ENCODE assay signal across 10 cellular contexts in the genomic region with DNA sequence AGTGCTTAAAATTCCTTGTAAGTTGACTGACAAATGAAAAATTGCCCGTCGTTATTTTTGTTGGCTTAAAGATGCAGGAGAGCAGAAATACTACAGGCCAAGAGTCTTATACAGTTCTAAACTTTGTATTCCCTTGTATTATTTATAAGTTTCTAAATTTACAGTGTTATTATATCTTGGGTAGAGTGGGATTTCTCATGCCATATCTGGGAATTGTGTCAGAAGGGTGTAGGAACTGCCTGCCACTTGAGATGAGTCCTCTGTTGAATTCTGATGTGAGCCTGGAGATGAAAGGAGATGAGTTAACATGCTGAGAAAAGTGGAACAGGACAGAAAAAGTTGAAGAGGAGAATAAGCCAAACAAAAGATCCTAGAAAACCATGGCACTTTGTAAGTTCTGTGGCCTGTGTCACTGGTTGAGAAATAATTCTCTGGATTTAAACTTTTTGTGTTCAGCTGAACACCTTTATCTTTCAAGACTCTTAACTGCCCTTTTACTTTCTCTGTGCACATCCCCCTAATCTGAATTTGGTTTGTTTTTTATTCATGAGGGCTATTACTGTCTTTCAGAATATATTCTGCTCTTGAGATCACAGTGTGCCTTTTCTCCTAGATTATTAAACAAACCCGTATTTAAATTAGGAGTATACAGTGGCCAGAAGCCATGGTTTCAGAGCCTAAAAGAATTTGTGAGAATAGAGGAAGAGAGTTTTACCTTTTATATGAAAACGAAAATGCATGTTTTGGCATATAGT. TPM values are rescaled to one million over a fixed set of nuclear protein-coding genes. Genes with fewer than 3 reads are reported as not detected.
DNase-seq lines count a peak whose midpoint lies in the region; ATAC-seq, FAIRE-seq and TF ChIP-seq lines count a peak whose summit lies in the region.
"Had no signal": no experiment of that assay in that cellular context is flagged by ENCODE, and none has a peak within 500 bp of the region (broad histone marks: within the 10 kb centered on the region; RNA-seq: fewer than 3 reads in every experiment).

No MANE protein-coding gene starts in this region.

- FAIRE-seq in bronchial epithelial cell (lab: Jason Lieb, UNC), result no peak

- TSS peak; percentile 35 for BruUV-seq in A673 (replicated peaks; lab: Mats Ljungman, UMichigan)

- intact Hi-C loops in A673 (cut with micrococcal nuclease; ENCODE audit: unreplicated experiment), result loop anchor here (10.0 kb wide), 1 partner anchor 320 kb away; no protein-coding TSS in a partner anchor

- TF ChIP-seq CTCF in A673 (conservative IDR thresholded peaks at IDR 0.05; ENCODE audit: low read depth, low read length) (no peak), bronchial epithelial cell (IDR thresholded peaks at IDR 0.05; ENCODE audit: insufficient read depth, low read length, severe bottlenecking) (no peak)

- ATAC-seq in HG02642 (IDR thresholded peaks at IDR 0.05; ENCODE audit: poor library complexity, unreplicated experiment), result no peak
- ATAC-seq: activated CD8-positive, alpha-beta memory T cell treated with anti-CD3 and anti-CD28 coated beads, Interleukin-2, amount 10 ng/mL, durations not matched to agents 7 days and 5 days had no signal

- DNase-seq in A673 (ENCODE audit: low spot score) (peak; percentile 11), bronchial epithelial cell (ENCODE audit: low read depth) (peak; percentile 17), germinal center (ENCODE audit: low spot score) (no peak), inferior parietal cortex (ENCODE audit: extremely low spot score) (no peak), anterior cingulate cortex (lab: John Stamatoyannopoulos, UW) (no peak)
- DNase-seq: activated CD8-positive, alpha-beta memory T cell treated with anti-CD3 and anti-CD28 coated beads, Interleukin-2, amount 10 ng/mL, durations not matched to agents 7 days and 5 days; DMS 273 treated with DMSO at 0.1 percent for 48 hours had no signal

- CTCF ChIA-PET in A673 (lab: Charles Lee), result no interaction called here

- H3K27me3 ChIP-seq in A673 (replicated peaks; ENCODE audit: insufficient read depth, low read depth, low read length, poor library complexity) (no peaks in the 10 kb centered on the region), HUES48 (ENCODE audit: control insufficient read depth, insufficient read depth, low read length) (no peaks in the 10 kb centered on the region), bronchial epithelial cell (ENCODE audit: control insufficient read depth, insufficient read depth, low read length) (no peaks in the 10 kb centered on the region)

- WGBS in mesodermal cell (ENCODE audit: insufficient coverage in 2 of 2), 2 experiments, result 17 to 63% methylated on average over 1 to 3 of the region's 4 CpGs

- H3K9ac ChIP-seq in HUES48 (ENCODE audit: low read depth, low read length), result peak overlapping the region; percentile 82

- POLR2A ChIA-PET in A673 (lab: Charles Lee; ENCODE audit: low non-redundant PET), result no interaction called here

- H3K36me3 ChIP-seq in A673 (ENCODE audit: insufficient read depth, low read length, poor library complexity, severe bottlenecking), result peaks cover 11% of the 10 kb centered on the region
- peaks cover 26% of the 10 kb centered on the region for H3K36me3 ChIP-seq in HUES48 (ENCODE audit: control insufficient read depth, insufficient read depth, low read length)
- no peaks in the 10 kb centered on the region for H3K36me3 ChIP-seq in bronchial epithelial cell (ENCODE audit: control insufficient read depth, insufficient read depth, low read length)
- H3K36me3 ChIP-seq in mesodermal cell (ENCODE audit: control insufficient read depth, insufficient read depth, low read length), result peaks cover 35% of the 10 kb centered on the region

- H3K9me3 ChIP-seq in A673 (ENCODE audit: low read depth, low read length, poor library complexity, severe bottlenecking) (no peaks in the 10 kb centered on the region), HUES48 (ENCODE audit: control insufficient read depth, insufficient read depth, low read length) (no peaks in the 10 kb centered on the region), mesodermal cell (ENCODE audit: control insufficient read depth, low read length) (no peaks in the 10 kb centered on the region)

- H3K4me3 ChIP-seq in A673 (ENCODE audit: low read depth, low read length, poor library complexity, severe bottlenecking), result peak overlapping the region; percentile 91
- peak overlapping the region; percentile 88 for H3K4me3 ChIP-seq in HUES48 (ENCODE audit: low read depth, low read length)
- peak overlapping the region; percentile 74 for H3K4me3 ChIP-seq in bronchial epithelial cell (ENCODE audit: low read depth, low read length)
- peak overlapping the region; percentile 88 for H3K4me3 ChIP-seq in mesodermal cell (ENCODE audit: extremely low read depth, insufficient read depth, low read length, poor library complexity, severe bottlenecking)

- H3K4me1 ChIP-seq in A673 (ENCODE audit: insufficient read depth, low read length, poor library complexity, severe bottlenecking), result peaks cover 17% of the 10 kb centered on the region
- H3K4me1 ChIP-seq in HUES48 (ENCODE audit: control insufficient read depth, insufficient read depth, low read length), result peaks cover 47% of the 10 kb centered on the region
- peaks cover 11% of the 10 kb centered on the region for H3K4me1 ChIP-seq in mesodermal cell (ENCODE audit: control insufficient read depth, insufficient read depth, low read length, poor library complexity, severe bottlenecking)

- H3K27ac ChIP-seq in A673 (ENCODE audit: low read depth, low read length, poor library complexity, severe bottlenecking), result no peak overlapping the region
- no peak overlapping the region for H3K27ac ChIP-seq in HUES48 (ENCODE audit: low read depth, low read length)
- no peak overlapping the region for H3K27ac ChIP-seq in mesodermal cell (ENCODE audit: low read depth, low read length, severe bottlenecking)

RNA-seq across cellular contexts. Expression of a gene that starts 1.5 kb away (rescaled TPM):
- total RNA-seq in A673 (2021) (40.7 and 47.7 TPM in 2 replicates), bronchial epithelial cell (54.8 and 64.3 TPM in 2 replicates)
- polyA plus RNA-seq in mesodermal cell (2013, experiment 1 of 2), result 54.1 TPM
- 56.6 TPM for polyA plus RNA-seq in mesodermal cell (2013, experiment 2 of 2)

Comparison
In these comparisons a context has a peak if more than half of its experiments do, and no peak if none do; other contexts are left out.
1. DNase-seq: peak in A673 (single experiment) and bronchial epithelial cell (single experiment); none in germinal center (single experiment), inferior parietal cortex (single experiment) and anterior cingulate cortex (0 of 58).
2. Peak in every context shown above with its lines, with median percentiles within 50 percentile points of each other: H3K4me3 ChIP-seq.